In the genomic region with DNA sequence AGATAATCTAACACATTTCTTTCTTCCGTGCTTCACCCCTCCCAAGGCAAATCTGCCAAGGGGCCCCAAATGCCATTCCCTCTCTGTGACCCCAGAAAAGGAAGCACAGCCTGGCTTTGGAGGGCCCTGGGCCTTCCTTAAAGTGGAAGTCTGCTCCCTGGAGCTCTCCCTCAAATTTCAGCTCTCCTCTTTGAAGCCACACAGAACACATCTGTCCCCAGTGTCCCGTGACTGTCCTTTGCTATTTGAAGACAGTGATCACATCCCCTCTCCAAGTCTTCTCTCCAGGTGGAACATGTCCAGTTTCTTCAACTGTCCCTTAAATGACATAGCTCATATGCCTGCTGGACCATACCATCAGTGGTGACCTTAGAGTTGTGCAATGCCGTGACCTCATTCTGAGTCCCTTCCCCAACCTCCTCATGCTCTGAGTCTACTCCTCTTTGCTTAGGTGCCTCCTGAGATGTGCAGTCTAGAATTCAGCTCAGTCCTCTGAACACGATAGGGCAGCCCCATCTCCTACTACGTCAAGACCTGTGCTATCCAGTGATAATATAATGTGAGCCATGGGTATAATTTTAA, we compare ENCODE assay signal across 21 cellular contexts. TPM values are rescaled to one million over a fixed set of nuclear protein-coding genes. Genes with fewer than 3 reads are reported as not detected.
A peak's percentile ranks its signal among the peaks of the same experiment; 100 is the strongest.
DNase-seq lines count a peak whose midpoint lies in the region; ATAC-seq and TF ChIP-seq lines count a peak whose summit lies in the region.
"Had no signal": no experiment of that assay in that cellular context is flagged by ENCODE, and none has a peak within 500 bp of the region (broad histone marks: within the 10 kb centered on the region; RNA-seq: fewer than 3 reads in every experiment).

No MANE protein-coding gene starts in this region.

- H3K4me3 Mint-ChIP-seq in activated CD8-positive, alpha-beta memory T cell treated with anti-CD3 and anti-CD28 coated beads, Interleukin-2, amount 10 ng/mL, durations not matched to agents 7 days and 5 days: no peak overlapping the region
- no peak overlapping the region for H3K4me3 Mint-ChIP-seq in chondrocyte (ENCODE audit: unreplicated experiment)
- no peak overlapping the region for H3K4me3 Mint-ChIP-seq in activated naive CD8-positive, alpha-beta T cell treated with anti-CD3 and anti-CD28 coated beads, Interleukin-2, amount 50 U/mL, for 24 hours
- H3K4me3 Mint-ChIP-seq: activated CD4-positive, alpha-beta T cell treated with anti-CD3 and anti-CD28 coated beads, Interleukin-2, amount 10 ng/mL, durations not matched to agents 7 days and 5 days; activated naive CD8-positive, alpha-beta T cell had no signal

- 98% methylated on average over 4 of the region's 5 CpGs for WGBS in mesenchymal stem cell
- 71% methylated on average over 5 of the region's 5 CpGs for WGBS in suprapubic skin

- no peak overlapping the region for H3K23ac ChIP-seq in mesenchymal stem cell (ENCODE audit: low read length in 2 of 2)

- peak overlapping the region; percentile 75 for H4K8ac ChIP-seq in mesenchymal stem cell (ENCODE audit: low read length)

- peaks cover 25% of the 10 kb centered on the region for H3K4me1 Mint-ChIP-seq in activated CD8-positive, alpha-beta memory T cell treated with anti-CD3 and anti-CD28 coated beads, Interleukin-2, amount 10 ng/mL, durations not matched to agents 7 days and 5 days
- H3K4me1 Mint-ChIP-seq in chondrocyte (ENCODE audit: low read depth): no peaks in the 10 kb centered on the region
- H3K4me1 Mint-ChIP-seq in activated naive CD8-positive, alpha-beta T cell treated with anti-CD3 and anti-CD28 coated beads, Interleukin-2, amount 50 U/mL, for 24 hours: peaks cover 16% of the 10 kb centered on the region

- H2AK5ac ChIP-seq in mesenchymal stem cell (ENCODE audit: low read length, severe bottlenecking): no peak overlapping the region

- peaks cover 29% of the 10 kb centered on the region for H3K9me3 ChIP-seq in mesenchymal stem cell (ENCODE audit: control insufficient read depth, low read length)
- H3K9me3 ChIP-seq in suprapubic skin: peaks cover 5% of the 10 kb centered on the region
- H3K9me3 ChIP-seq: HAP-1 had no signal

- no peak for TF ChIP-seq CTCF in chondrocyte (IDR thresholded peaks at IDR 0.05)
- TF ChIP-seq CTCF in suprapubic skin (IDR thresholded peaks at IDR 0.05): no peak

- H3K18ac ChIP-seq in mesenchymal stem cell (ENCODE audit: low read depth in 1 of 2, low read length in 2 of 2): peak overlapping the region in 1 of 2 experiments; percentile 50

- peaks cover 4% of the 10 kb centered on the region for H3K9me3 Mint-ChIP-seq in activated CD8-positive, alpha-beta memory T cell treated with anti-CD3 and anti-CD28 coated beads, Interleukin-2, amount 10 ng/mL, durations not matched to agents 7 days and 5 days (ENCODE audit: low read depth)
- H3K9me3 Mint-ChIP-seq in chondrocyte (ENCODE audit: low read depth): peaks cover 9% of the 10 kb centered on the region
- peaks cover 9% of the 10 kb centered on the region for H3K9me3 Mint-ChIP-seq in activated naive CD8-positive, alpha-beta T cell treated with anti-CD3 and anti-CD28 coated beads, Interleukin-2, amount 50 U/mL, for 24 hours

- H2BK120ac ChIP-seq in mesenchymal stem cell (ENCODE audit: low read depth, low read length): no peak overlapping the region

- H3K4me2 ChIP-seq in mesenchymal stem cell (ENCODE audit: low read length, poor library complexity, severe bottlenecking): no peak overlapping the region

- H2BK5ac ChIP-seq in mesenchymal stem cell (ENCODE audit: low read depth, low read length, poor library complexity, severe bottlenecking): no peak overlapping the region

- H3K9ac ChIP-seq in mesenchymal stem cell (ENCODE audit: low read length): no peak overlapping the region

- H3K27ac Mint-ChIP-seq in activated CD8-positive, alpha-beta memory T cell treated with anti-CD3 and anti-CD28 coated beads, Interleukin-2, amount 10 ng/mL, durations not matched to agents 7 days and 5 days: no peak overlapping the region
- no peak overlapping the region for H3K27ac Mint-ChIP-seq in chondrocyte (ENCODE audit: unreplicated experiment)
- H3K27ac Mint-ChIP-seq in activated naive CD8-positive, alpha-beta T cell treated with anti-CD3 and anti-CD28 coated beads, Interleukin-2, amount 50 U/mL, for 24 hours: no peak overlapping the region
- H3K27ac Mint-ChIP-seq: activated CD4-positive, alpha-beta T cell treated with anti-CD3 and anti-CD28 coated beads, Interleukin-2, amount 10 ng/mL, durations not matched to agents 7 days and 5 days; activated naive CD8-positive, alpha-beta T cell had no signal

- H3K4ac ChIP-seq in mesenchymal stem cell (ENCODE audit: low read depth in 1 of 2, low read length in 2 of 2): peak overlapping the region in 1 of 2 experiments; percentile 55

- H3K14ac ChIP-seq in mesenchymal stem cell (ENCODE audit: low read length in 2 of 2): peak overlapping the region in 1 of 2 experiments; percentile 1

- H3K27me3 Mint-ChIP-seq in activated CD8-positive, alpha-beta memory T cell treated with anti-CD3 and anti-CD28 coated beads, Interleukin-2, amount 10 ng/mL, durations not matched to agents 7 days and 5 days: peaks cover 33% of the 10 kb centered on the region
- peaks cover 9% of the 10 kb centered on the region for H3K27me3 Mint-ChIP-seq in chondrocyte (ENCODE audit: low read depth)
- H3K27me3 Mint-ChIP-seq in activated naive CD8-positive, alpha-beta T cell treated with anti-CD3 and anti-CD28 coated beads, Interleukin-2, amount 50 U/mL, for 24 hours: peaks cover 22% of the 10 kb centered on the region

- H3K36me3 ChIP-seq in mesenchymal stem cell (ENCODE audit: control insufficient read depth in 1 of 2, insufficient read depth in 2 of 2, low read depth in 1 of 2, low read length in 2 of 2) (no peaks in the 10 kb centered on the region), suprapubic skin (no peaks in the 10 kb centered on the region)
- H3K36me3 ChIP-seq: ascending aorta, HAP-1, tibial nerve, WERI-Rb-1 had no signal

- no peak for ATAC-seq in activated CD8-positive, alpha-beta memory T cell treated with anti-CD3 and anti-CD28 coated beads, Interleukin-2, amount 10 ng/mL, durations not matched to agents 7 days and 5 days
- no peak for ATAC-seq in GM21390 (IDR thresholded peaks at IDR 0.05; ENCODE audit: unreplicated experiment)
- ATAC-seq in activated naive CD8-positive, alpha-beta T cell treated with anti-CD3 and anti-CD28 coated beads, Interleukin-2, amount 50 U/mL, for 24 hours: no peak
- ATAC-seq: GM12878; naive thymus-derived CD4-positive, alpha-beta T cell had no signal

- H3K4me1 ChIP-seq in mesenchymal stem cell (ENCODE audit: control insufficient read depth, insufficient read depth, low read depth, low read length): peaks cover 9% of the 10 kb centered on the region
- peaks cover 9% of the 10 kb centered on the region for H3K4me1 ChIP-seq in suprapubic skin
- H3K4me1 ChIP-seq: ascending aorta, HAP-1, tibial nerve had no signal

- peak overlapping the region in 1 of 2 experiments; percentile 38 for H2BK12ac ChIP-seq in mesenchymal stem cell (ENCODE audit: low read length in 2 of 2)

- H2AFZ ChIP-seq in mesenchymal stem cell (ENCODE audit: low read depth, low read length): no peak overlapping the region

- CTCF ChIA-PET in activated CD8-positive, alpha-beta memory T cell treated with anti-CD3 and anti-CD28 coated beads, Interleukin-2, amount 10 ng/mL, durations not matched to agents 7 days and 5 days (lab: Charles Lee): no interaction called here

- H3K27ac ChIP-seq in mesenchymal stem cell (ENCODE audit: low read length, poor library complexity, severe bottlenecking) (no peak overlapping the region), suprapubic skin (no peak overlapping the region)
- H3K27ac ChIP-seq: ascending aorta, tibial nerve, WERI-Rb-1 had no signal

- no peak overlapping the region for H2BK15ac ChIP-seq in mesenchymal stem cell (ENCODE audit: low read depth, poor library complexity, severe bottlenecking)

- no peak for TF ChIP-seq POLR2A in suprapubic skin (IDR thresholded peaks at IDR 0.05)

- no peak overlapping the region for H3K4me3 ChIP-seq in mesenchymal stem cell (ENCODE audit: insufficient read depth in 1 of 2, low read depth in 1 of 2, low read length in 2 of 2)
- no peak overlapping the region for H3K4me3 ChIP-seq in suprapubic skin
- H3K4me3 ChIP-seq: ascending aorta, GM12878, HAP-1, tibial nerve had no signal

- peaks cover 1% of the 10 kb centered on the region for H3K36me3 Mint-ChIP-seq in activated CD8-positive, alpha-beta memory T cell treated with anti-CD3 and anti-CD28 coated beads, Interleukin-2, amount 10 ng/mL, durations not matched to agents 7 days and 5 days
- H3K36me3 Mint-ChIP-seq in chondrocyte (ENCODE audit: low read depth): peaks cover 5% of the 10 kb centered on the region
- no peaks in the 10 kb centered on the region for H3K36me3 Mint-ChIP-seq in activated naive CD8-positive, alpha-beta T cell treated with anti-CD3 and anti-CD28 coated beads, Interleukin-2, amount 50 U/mL, for 24 hours (ENCODE audit: low read depth)
- H3K36me3 Mint-ChIP-seq: activated naive CD8-positive, alpha-beta T cell had no signal

- peak; percentile 15 for DNase-seq in activated CD8-positive, alpha-beta memory T cell treated with anti-CD3 and anti-CD28 coated beads, Interleukin-2, amount 50 U/mL, for 48 hours
- no peak for DNase-seq in activated CD8-positive, alpha-beta memory T cell treated with anti-CD3 and anti-CD28 coated beads, Interleukin-2, amount 10 ng/mL, durations not matched to agents 7 days and 5 days
- DNase-seq in chondrocyte (ENCODE audit: low spot score) (peak; percentile 27), mesenchymal stem cell (no peak), suprapubic skin (ENCODE audit: low spot score in 2 of 2) (peak; percentile 6 to 8), hippocampal formation (lab: John Stamatoyannopoulos, UW) (no peak)
- no peak for DNase-seq in activated naive CD8-positive, alpha-beta T cell treated with anti-CD3 and anti-CD28 coated beads, Interleukin-2, amount 50 U/mL, for 24 hours
- DNase-seq: activated CD4-positive, alpha-beta T cell treated with anti-CD3 and anti-CD28 coated beads, Interleukin-2, amount 10 ng/mL, durations not matched to agents 7 days and 5 days; central memory CD4-positive, alpha-beta T cell; DMS79; naive thymus-derived CD4-positive, alpha-beta T cell; NCI-H1092 treated with DMSO at 0.1 percent for 48 hours; stimulated activated CD4-positive, alpha-beta T cell treated with anti-CD3 and anti-CD28 coated beads, Interleukin-15, amount 100 ng/mL, for 24 hours; WERI-Rb-1 had no signal

- no peaks in the 10 kb centered on the region for H3K79me1 ChIP-seq in mesenchymal stem cell (replicated peaks; ENCODE audit: low read length, poor library complexity, severe bottlenecking)

- H4K91ac ChIP-seq in mesenchymal stem cell (ENCODE audit: low read length): no peak overlapping the region

- peaks cover 0 to 4% of the 10 kb centered on the region in 2 experiments for H3K27me3 ChIP-seq in mesenchymal stem cell (ENCODE audit: control insufficient read depth in 1 of 2, insufficient read depth in 1 of 2, low read length in 2 of 2)
- no peaks in the 10 kb centered on the region for H3K27me3 ChIP-seq in suprapubic skin
- H3K27me3 ChIP-seq: ascending aorta had no signal

- no peak for TF ChIP-seq EP300 in suprapubic skin (IDR thresholded peaks at IDR 0.05)

RNA-seq across cellular contexts. Expression of a gene that starts 18.4 kb away (rescaled TPM):
- total RNA-seq in activated CD8-positive, alpha-beta memory T cell treated with anti-CD3 and anti-CD28 coated beads, Interleukin-2, amount 10 ng/mL, durations not matched to agents 7 days and 5 days: not detected
- 1.1 to 3.2 TPM (median 1.7 TPM) in 3 replicates for total RNA-seq in chondrocyte
- 0.59 TPM for polyA plus RNA-seq in mesenchymal stem cell (2013, experiment 1 of 2)
- polyA plus RNA-seq in mesenchymal stem cell (2013, experiment 2 of 2): 0.71 TPM
- 1 to 10 TPM; 1.4 to 2.8 (median 1.6) TPM for total RNA-seq in suprapubic skin
- total RNA-seq: activated CD4-positive, alpha-beta T cell treated with anti-CD3 and anti-CD28 coated beads, Interleukin-2, amount 10 ng/mL, durations not matched to agents 7 days and 5 days; GM12878; osteoblast had no signal
- polyA plus RNA-seq: naive thymus-derived CD4-positive, alpha-beta T cell had no signal

Comparison
In these comparisons a context has a peak if more than half of its experiments do, and no peak if none do; other contexts are left out.
1. DNase-seq: peak in activated CD8-positive, alpha-beta memory T cell treated with anti-CD3 and anti-CD28 coated beads, Interleukin-2, amount 50 U/mL, for 48 hours (single experiment), chondrocyte (single experiment) and suprapubic skin (2 of 2); none in activated CD8-positive, alpha-beta memory T cell treated with anti-CD3 and anti-CD28 coated beads, Interleukin-2, amount 10 ng/mL, durations not matched to agents 7 days and 5 days (single experiment), mesenchymal stem cell (single experiment), hippocampal formation (0 of 2) and activated naive CD8-positive, alpha-beta T cell treated with anti-CD3 and anti-CD28 coated beads, Interleukin-2, amount 50 U/mL, for 24 hours (single experiment).